8 cellular contexts compared by ENCODE assay signal in genomic region chr7:142338633-142339501, GRCh38.
DNase-seq lines count a peak whose midpoint lies in the region; ATAC-seq, FAIRE-seq and TF ChIP-seq lines count a peak whose summit lies in the region.

No MANE protein-coding gene starts in this region.

- no peak overlapping the region for H3K27ac ChIP-seq in SK-N-MC

- no peaks in the 10 kb centered on the region for H3K36me3 ChIP-seq in SK-N-MC (ENCODE audit: insufficient read depth, low read length)

- DNase-seq in AML-193 (lab: John Stamatoyannopoulos, UW) (peak; percentile 8 to 10), H54 (ENCODE audit: insufficient read length, low spot score) (peak; percentile 43), SK-N-MC (ENCODE audit: low read depth, low spot score) (peak; percentile 12), iPS-NIHi7 (ENCODE audit: extremely low spot score) (peak; percentile 78), NOMO-1 treated with dmso at 0.1 percent for 144 hours (lab: John Stamatoyannopoulos, UW; ENCODE audit: unreplicated experiment) (no peak)
- DNase-seq in effector CD8-positive, alpha-beta T cell (lab: John Stamatoyannopoulos, UW), result no peak

- no peaks in the 10 kb centered on the region for H3K9me3 ChIP-seq in SK-N-MC (ENCODE audit: low read depth, low read length)

- ATAC-seq in GM19023 (IDR thresholded peaks at IDR 0.05; ENCODE audit: unreplicated experiment) (no peak), HG02588 (IDR thresholded peaks at IDR 0.05; ENCODE audit: unreplicated experiment) (no peak)

- FAIRE-seq in H54 (lab: Jason Lieb, UNC), result peak; percentile 55

- no peak overlapping the region for H3K9ac ChIP-seq in SK-N-MC (ENCODE audit: insufficient read length)

- TF ChIP-seq POLR2A in H54 (IDR thresholded peaks at IDR 0.05; ENCODE audit: low read depth, low read length), result no peak

- H3K4me3 ChIP-seq in SK-N-MC, result no peak overlapping the region

Comparison
In these comparisons a context has a peak if more than half of its experiments do, and no peak if none do; other contexts are left out.
1. DNase-seq: peak in AML-193 (2 of 2), H54 (single experiment), SK-N-MC (single experiment) and iPS-NIHi7 (single experiment); none in NOMO-1 treated with dmso at 0.1 percent for 144 hours (single experiment) and effector CD8-positive, alpha-beta T cell (single experiment).